8 cellular contexts compared by ENCODE assay signal in the genomic region with DNA sequence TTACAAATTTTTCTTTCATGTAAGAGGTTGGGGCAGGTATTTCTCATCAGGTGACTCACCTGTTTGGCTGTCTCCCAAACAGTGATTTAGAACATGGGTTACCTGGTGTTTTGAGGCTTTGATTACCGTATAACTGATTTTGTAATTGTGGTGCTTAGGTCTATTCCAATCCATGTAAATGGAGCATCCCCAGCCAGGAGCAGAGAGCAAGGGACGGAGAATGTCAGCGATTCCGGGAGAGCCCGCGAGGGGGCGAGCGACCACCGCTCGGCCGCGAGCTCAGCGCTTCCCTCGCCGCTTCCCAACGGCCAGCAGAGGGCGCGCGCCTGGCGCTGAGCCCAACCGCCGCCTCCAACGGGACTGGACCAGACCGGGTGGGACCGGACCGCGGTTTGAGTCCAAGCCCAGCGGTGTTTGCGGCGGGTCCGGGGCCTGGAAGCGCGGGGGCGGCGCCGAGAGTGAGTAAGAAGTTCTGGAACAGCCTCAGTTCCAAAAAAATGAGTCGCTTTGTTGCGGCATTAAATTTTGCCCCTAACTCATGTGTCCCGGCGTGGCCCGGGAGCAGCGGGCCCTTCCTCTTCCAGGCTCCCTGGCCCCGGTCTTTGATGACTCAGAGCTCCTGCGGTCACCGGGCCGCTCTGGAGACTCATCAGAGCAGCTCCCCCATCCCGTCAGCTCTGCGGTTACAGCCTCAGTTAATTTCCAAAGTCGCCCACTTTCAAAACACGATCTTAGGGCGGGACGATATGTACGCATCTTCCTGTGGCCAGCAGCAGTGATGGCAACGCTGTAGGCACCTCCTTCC. TPM values are rescaled to one million over a fixed set of nuclear protein-coding genes. Genes with fewer than 3 reads are reported as not detected.
A peak's percentile ranks its signal among the peaks of the same experiment; 100 is the strongest.
DNase-seq lines count a peak whose midpoint lies in the region; ATAC-seq, FAIRE-seq and TF ChIP-seq lines count a peak whose summit lies in the region.
"Not testable (repeated sequence)": the region's sequence is repeated elsewhere in the genome, so short reads cannot be mapped to it uniquely, and the experiment has no call there.

No MANE protein-coding gene starts in this region.

- TF ChIP-seq CTCF in VCaP (conservative IDR thresholded peaks at IDR 0.05), result peak; percentile 96
- TF ChIP-seq CTCF in choroid plexus epithelial cell (conservative IDR thresholded peaks at IDR 0.05; ENCODE audit: low read depth, low read length), result peak; percentile 17
- not testable (repeated sequence) for TF ChIP-seq CTCF in keratinocyte (optimal IDR thresholded peaks at IDR 0.05 in 1 of 3, IDR thresholded peaks at IDR 0.05 in 1 of 3, conservative IDR thresholded peaks at IDR 0.05 in 1 of 3; ENCODE audit: extremely low read depth in 1 of 3, insufficient read depth in 2 of 3, low read length in 3 of 3)

- H2AFZ ChIP-seq in keratinocyte (ENCODE audit: control insufficient read depth, low read length), result not testable (repeated sequence)

- not testable (repeated sequence) for H4K20me1 ChIP-seq in keratinocyte (ENCODE audit: control insufficient read depth, extremely low read depth, insufficient read depth, low read length)

- not testable (repeated sequence) for H3K36me3 ChIP-seq in keratinocyte (ENCODE audit: control insufficient read depth in 2 of 2, extremely low read depth in 1 of 2, insufficient read depth in 2 of 2, low read length in 2 of 2)

- H3K9me3 ChIP-seq in keratinocyte (ENCODE audit: control insufficient read depth, low read depth, low read length), result not testable (repeated sequence)

- FAIRE-seq in keratinocyte (lab: Jason Lieb, UNC), result not testable (repeated sequence)

- not testable (repeated sequence) for H3K27me3 ChIP-seq in keratinocyte (ENCODE audit: control insufficient read depth, extremely low read depth, insufficient read depth, low read length)

- dilution Hi-C loops in keratinocyte (cut with MboI; ENCODE audit: extremely low pct_ligation_motif_present, low sequenced_read_pairs), result not testable (repeated sequence)

- not testable (repeated sequence) for H3K9ac ChIP-seq in keratinocyte (ENCODE audit: control insufficient read depth, extremely low read depth, insufficient read depth, low read length)

- ATAC-seq in GM19397 (IDR thresholded peaks at IDR 0.05; ENCODE audit: unreplicated experiment), result peak; percentile 74
- peak; percentile 52 for ATAC-seq in HG02938 (IDR thresholded peaks at IDR 0.05; ENCODE audit: unreplicated experiment)
- peak; percentile 88 for ATAC-seq in sciatic nerve

- H3K79me2 ChIP-seq in keratinocyte (ENCODE audit: control insufficient read depth, insufficient read depth, low read length), result not testable (repeated sequence)

- DNase-seq in CMK (ENCODE audit: low read depth) (peak; percentile 3), LoVo (ENCODE audit: low spot score) (peak; percentile 50), choroid plexus epithelial cell (ENCODE audit: low read depth) (peak; percentile 8), keratinocyte (ENCODE audit: low read depth, low spot score) (peak; percentile 85)
- DNase-seq in sciatic nerve (ENCODE audit: low spot score), result not testable (repeated sequence)

- intact Hi-C loops in sciatic nerve (cut with DNase I), result not testable (repeated sequence)

- not testable (repeated sequence) for H3K4me3 ChIP-seq in choroid plexus epithelial cell (ENCODE audit: low read depth, low read length); keratinocyte (ENCODE audit: control insufficient read depth in 2 of 3, extremely low read depth in 1 of 3, insufficient read depth in 2 of 3, low read depth in 1 of 3, low read length in 3 of 3)

- H3K9me1 ChIP-seq in keratinocyte (ENCODE audit: control insufficient read depth, extremely low read depth, insufficient read depth, low read length), result not testable (repeated sequence)

- H3K4me1 ChIP-seq in keratinocyte (ENCODE audit: control insufficient read depth, extremely low read depth, insufficient read depth, low read length), result not testable (repeated sequence)

- peak overlapping the region; percentile 22 for H3K4me2 ChIP-seq in keratinocyte (ENCODE audit: control insufficient read depth, extremely low read depth, insufficient read depth, low read depth, low read length)

- H3K27ac ChIP-seq in VCaP; keratinocyte (ENCODE audit: control insufficient read depth, insufficient read depth, low read length): not testable (repeated sequence)

RNA-seq across cellular contexts. Expression of gene SLC31A2, which starts 37.9 kb away (rescaled TPM):
- 111 to 164 TPM (median 122 TPM) in 3 replicates for polyA plus RNA-seq in keratinocyte
- polyA plus RNA-seq in keratinocyte (2011; ENCODE audit: low read depth), result 30.9 TPM
- polyA plus RNA-seq in keratinocyte (2011; cell fraction: cytosol; rRNA removed), result 102 and 132 TPM in 2 replicates
- polyA plus RNA-seq in keratinocyte (2011; cell fraction: nucleus; rRNA removed), result 155 and 167 TPM in 2 replicates
- 66.6 and 127 TPM in 2 replicates for polyA plus RNA-seq in keratinocyte (2012; ENCODE audit: low replicate concordance)
- polyA minus RNA-seq in keratinocyte, result 110 to 190 TPM (median 116 TPM) in 3 replicates
- polyA minus RNA-seq in keratinocyte (2011; cell fraction: cytosol; rRNA and poly(A)+ RNA removed), result 77.7 TPM
- polyA minus RNA-seq in keratinocyte (2011; cell fraction: nucleus; rRNA and poly(A)+ RNA removed), result 64.6 and 84.0 TPM in 2 replicates
- total RNA-seq in sciatic nerve, result 11.6 TPM

RNA-seq across cellular contexts. Expression of gene ZFP37, which starts 56.4 kb away (rescaled TPM):
- polyA plus RNA-seq in keratinocyte, result 0.24 to 0.72 TPM (median 0.41 TPM) in 3 replicates
- polyA plus RNA-seq in keratinocyte (2011; ENCODE audit: low read depth), result 0.36 TPM
- polyA plus RNA-seq in keratinocyte (2011; cell fraction: cytosol; rRNA removed), result 0.14 and 0.29 TPM in 2 replicates
- 0.62 and 0.80 TPM in 2 replicates for polyA plus RNA-seq in keratinocyte (2011; cell fraction: nucleus; rRNA removed)
- 0.28 and 0.41 TPM in 2 replicates for polyA plus RNA-seq in keratinocyte (2012; ENCODE audit: low replicate concordance)
- polyA minus RNA-seq in keratinocyte, result 0.16 to 0.42 TPM in 2 of 3 replicates, not detected in the other
- not detected for polyA minus RNA-seq in keratinocyte (2011; cell fraction: cytosol; rRNA and poly(A)+ RNA removed)
- 1.5 TPM in 1 of 2 replicates, not detected in the other for polyA minus RNA-seq in keratinocyte (2011; cell fraction: nucleus; rRNA and poly(A)+ RNA removed)
- 6.5 TPM for total RNA-seq in sciatic nerve
